8 cellular contexts compared by ENCODE assay signal in the genomic region with DNA sequence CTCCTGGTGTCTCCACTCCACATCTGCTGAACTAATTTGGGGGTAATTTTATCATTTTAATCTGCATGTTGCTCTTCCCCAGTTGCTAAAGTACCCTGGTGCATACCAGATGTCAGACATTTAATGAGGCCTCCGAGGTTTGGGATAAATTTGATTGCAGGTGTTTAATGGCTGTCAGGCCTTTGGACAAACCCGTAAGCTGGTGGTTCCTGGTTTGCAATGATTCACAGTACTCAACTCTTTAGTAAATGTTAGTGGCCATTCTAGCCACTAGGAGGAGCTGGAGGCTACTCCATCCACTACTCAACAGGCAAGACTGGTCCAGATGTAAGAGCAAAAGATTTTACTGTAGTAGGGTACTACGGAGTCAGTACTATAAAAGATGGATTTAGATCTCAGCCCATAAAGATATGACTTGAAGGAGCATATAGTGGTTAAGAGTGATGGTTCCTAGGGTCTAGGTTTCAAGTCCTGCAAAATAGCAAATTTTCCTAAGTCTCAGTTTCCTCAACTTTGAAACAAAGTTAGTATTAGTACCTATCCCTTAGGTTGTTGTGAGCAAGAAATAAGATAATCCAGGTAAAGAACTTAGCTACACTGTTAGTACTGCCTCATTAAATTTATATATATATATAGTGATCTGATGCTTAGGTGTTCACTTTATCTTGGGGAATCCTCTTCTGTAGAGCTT.
DNase-seq lines count a peak whose midpoint lies in the region; ATAC-seq and TF ChIP-seq lines count a peak whose summit lies in the region.

No MANE protein-coding gene starts in this region.

- H3K27ac ChIP-seq in tibial nerve, result no peak overlapping the region

- no peaks in the 10 kb centered on the region for H3K9me3 ChIP-seq in tibial nerve

- no peaks in the 10 kb centered on the region for H3K36me3 ChIP-seq in tibial nerve

- no peak for TF ChIP-seq POLR2A in tibial nerve (IDR thresholded peaks at IDR 0.05)

- POLR2A ChIA-PET in naive thymus-derived CD8-positive, alpha-beta T cell (lab: Charles Lee), result interaction anchor here (0.5 to 1.9 kb wide), 2 partner anchors 77 to 689 kb away, joined by 3 to 10 read pairs; no protein-coding TSS in a partner anchor

- no peak for TF ChIP-seq EP300 in tibial nerve (IDR thresholded peaks at IDR 0.05)

- peak; percentile 41 for DNase-seq in Calu3
- DNase-seq in NCI-H524 treated with DMSO at 0.1 percent for 48 hours (lab: John Stamatoyannopoulos, UW), result peak; percentile 71
- peak; percentile 35 to 39 for DNase-seq in activated CD4-positive, alpha-beta T cell treated with anti-CD3 and anti-CD28 coated beads, Interleukin-2, amount 50 U/mL, for 4 hours
- peak; percentile 71 for DNase-seq in epidermal melanocyte (ENCODE audit: insufficient read length, low spot score)
- DNase-seq in naive thymus-derived CD8-positive, alpha-beta T cell, result peak in 9 of 10 donors; percentile 18 to 75 (median 58)
- DNase-seq in tibial nerve (ENCODE audit: low spot score in 2 of 2), result peak in 1 of 2 donors; percentile 50

- H3K4me1 Mint-ChIP-seq in Calu3 (ENCODE audit: low read depth, unreplicated experiment), result no peaks in the 10 kb centered on the region
- peaks cover 15 to 39% (median 22%) of the 10 kb centered on the region in 4 donors for H3K4me1 Mint-ChIP-seq in naive thymus-derived CD8-positive, alpha-beta T cell

- H3K27me3 ChIP-seq in tibial nerve, result no peaks in the 10 kb centered on the region

- H3K4me3 ChIP-seq in tibial nerve, result no peak overlapping the region

- ATAC-seq in GM19324 (IDR thresholded peaks at IDR 0.05; ENCODE audit: low FRiP score, unreplicated experiment) (peak; percentile 93), HG03196 (IDR thresholded peaks at IDR 0.05; ENCODE audit: unreplicated experiment) (peak; percentile 93)
- peak; percentile 87 to 90 for ATAC-seq in naive thymus-derived CD8-positive, alpha-beta T cell

- peaks cover 0 to 24% (median 4%) of the 10 kb centered on the region in 4 donors for H3K4me1 ChIP-seq in tibial nerve

- H3K27me3 Mint-ChIP-seq in Calu3 (ENCODE audit: unreplicated experiment), result no peaks in the 10 kb centered on the region
- peaks cover 0 to 3% (median 0%) of the 10 kb centered on the region in 5 donors for H3K27me3 Mint-ChIP-seq in naive thymus-derived CD8-positive, alpha-beta T cell

- no peak overlapping the region for H3K4me3 Mint-ChIP-seq in Calu3 (ENCODE audit: low read depth, unreplicated experiment)
- H3K4me3 Mint-ChIP-seq in naive thymus-derived CD8-positive, alpha-beta T cell, result no peak overlapping the region

- CTCF ChIA-PET in Calu3 (lab: Charles Lee), result interaction anchor here (1.0 kb wide), 1 partner anchor 146 kb away, joined by 3 read pairs; no protein-coding TSS in a partner anchor

- WGBS in tibial nerve, 2 donors, result 23 to 26% methylated on average over 3 of the region's 3 CpGs

- H3K36me3 Mint-ChIP-seq in Calu3 (ENCODE audit: insufficient read depth, unreplicated experiment), result no peaks in the 10 kb centered on the region
- no peaks in the 10 kb centered on the region for H3K36me3 Mint-ChIP-seq in naive thymus-derived CD8-positive, alpha-beta T cell

- intact Hi-C loops in Calu3 (cut with micrococcal nuclease; ENCODE audit: unreplicated experiment), result loop anchor here (1.0 to 10.0 kb wide), 5 partner anchors 108 to 913 kb away; no protein-coding TSS in a partner anchor

- no peak overlapping the region for H3K27ac Mint-ChIP-seq in Calu3 (ENCODE audit: unreplicated experiment)
- H3K27ac Mint-ChIP-seq in naive thymus-derived CD8-positive, alpha-beta T cell, result peak overlapping the region in 2 of 10 donors; percentile 21 to 28

- BruUV-seq in Calu3 (replicated peaks; lab: Mats Ljungman, UMichigan), result no TSS peak

- no peaks in the 10 kb centered on the region for H3K9me3 Mint-ChIP-seq in Calu3 (ENCODE audit: low read depth, unreplicated experiment)
- peaks cover 0 to 4% (median 0%) of the 10 kb centered on the region in 9 donors for H3K9me3 Mint-ChIP-seq in naive thymus-derived CD8-positive, alpha-beta T cell

- TF ChIP-seq CTCF in Calu3 (IDR thresholded peaks at IDR 0.05; ENCODE audit: unreplicated experiment) (peak; percentile 39), tibial nerve (IDR thresholded peaks at IDR 0.05) (peak; percentile 50 to 66 (median 54))
